ENCODE assay signal across 18 cellular contexts in genomic region chr11:2881076-2881973, GRCh38. TPM values are rescaled to one million over a fixed set of nuclear protein-coding genes. Genes with fewer than 3 reads are reported as not detected.
DNase-seq lines count a peak whose midpoint lies in the region; ATAC-seq, FAIRE-seq and TF ChIP-seq lines count a peak whose summit lies in the region.
"Had no signal": no experiment of that assay in that cellular context is flagged by ENCODE, and none has a peak within 500 bp of the region (broad histone marks: within the 10 kb centered on the region; RNA-seq: fewer than 3 reads in every experiment).

No MANE protein-coding gene starts in this region.

- H3K4me3 Mint-ChIP-seq in mesothelial cell of epicardium (peak overlapping the region; percentile 34), type B pancreatic cell (peak overlapping the region; percentile 45)
- no peak overlapping the region for H3K4me3 Mint-ChIP-seq in activated CD8-positive, alpha-beta T cell treated with anti-CD3 and anti-CD28 coated beads, Interleukin-2, amount 10 ng/mL, durations not matched to agents 7 days and 5 days
- H3K4me3 Mint-ChIP-seq in activated T-helper 2 cell treated with anti-CD3 and anti-CD28 coated beads, Interferon-gamma antibody, Interleukin-2, Interleukin-4, amounts not matched to agents 10 μg/mL and 5 μg/mL and 100 μg/mL, durations not matched to agents 14 hours and 24 hours and 36 hours (ENCODE audit: low read depth) = no peak overlapping the region
- H3K4me3 Mint-ChIP-seq: GM23338 had no signal

- H3K9me3 Mint-ChIP-seq in mesothelial cell of epicardium (peaks cover 3% of the 10 kb centered on the region), type B pancreatic cell (no peaks in the 10 kb centered on the region)
- H3K9me3 Mint-ChIP-seq in activated CD8-positive, alpha-beta T cell treated with anti-CD3 and anti-CD28 coated beads, Interleukin-2, amount 10 ng/mL, durations not matched to agents 7 days and 5 days (ENCODE audit: insufficient read depth) = no peaks in the 10 kb centered on the region
- no peaks in the 10 kb centered on the region for H3K9me3 Mint-ChIP-seq in activated T-helper 2 cell treated with anti-CD3 and anti-CD28 coated beads, Interferon-gamma antibody, Interleukin-2, Interleukin-4, amounts not matched to agents 10 μg/mL and 5 μg/mL and 100 μg/mL, durations not matched to agents 14 hours and 24 hours and 36 hours

- no peaks in the 10 kb centered on the region for H3K79me1 ChIP-seq in H1 (ENCODE audit: low read depth, low read length)

- H3K27ac ChIP-seq in right cardiac atrium (ENCODE audit: low read length) (no peak overlapping the region), H1 (ENCODE audit: low read depth, low read length) (no peak overlapping the region)
- H3K27ac ChIP-seq: A549 had no signal

- H3K4me1 Mint-ChIP-seq in mesothelial cell of epicardium (peaks cover 30% of the 10 kb centered on the region), type B pancreatic cell (ENCODE audit: unreplicated experiment) (peaks cover 18% of the 10 kb centered on the region)
- peaks cover 4% of the 10 kb centered on the region for H3K4me1 Mint-ChIP-seq in activated CD8-positive, alpha-beta T cell treated with anti-CD3 and anti-CD28 coated beads, Interleukin-2, amount 10 ng/mL, durations not matched to agents 7 days and 5 days (ENCODE audit: low read depth)
- peaks cover 4% of the 10 kb centered on the region for H3K4me1 Mint-ChIP-seq in activated T-helper 2 cell treated with anti-CD3 and anti-CD28 coated beads, Interferon-gamma antibody, Interleukin-2, Interleukin-4, amounts not matched to agents 10 μg/mL and 5 μg/mL and 100 μg/mL, durations not matched to agents 14 hours and 24 hours and 36 hours (ENCODE audit: low read depth)

- H4K8ac ChIP-seq in H1 (ENCODE audit: extremely low read depth, insufficient read depth, low read length) = no peak overlapping the region

- H4K5ac ChIP-seq in H1 (ENCODE audit: insufficient read length, low read depth, low read length) = no peak overlapping the region

- no peak overlapping the region for H3K9ac ChIP-seq in H1 (replicated peaks in 1 of 4; ENCODE audit: extremely low read depth in 1 of 4, low read depth in 3 of 4, low read length in 3 of 4)

- peak in 2 of 3 donors; percentile 43 to 45 for DNase-seq in right cardiac atrium
- no peak for DNase-seq in cardiac septum (ENCODE audit: low spot score)
- no peak for DNase-seq in H1 (ENCODE audit: low read depth in 1 of 2, low spot score in 2 of 2)
- no peak for DNase-seq in mesothelial cell of epicardium (ENCODE audit: low spot score in 2 of 2, unreplicated experiment in 2 of 2)
- no peak for DNase-seq in type B pancreatic cell (ENCODE audit: extremely low spot score, unreplicated experiment)
- DNase-seq in activated CD8-positive, alpha-beta T cell treated with anti-CD3 and anti-CD28 coated beads, Interleukin-2, amount 10 ng/mL, durations not matched to agents 7 days and 5 days = no peak
- DNase-seq in NCI-H1694 treated with DMSO at 0.1 percent for 48 hours (lab: John Stamatoyannopoulos, UW) = no peak
- no peak for DNase-seq in activated T-helper 2 cell treated with anti-CD3 and anti-CD28 coated beads, Interferon-gamma antibody, Interleukin-2, Interleukin-4, amounts not matched to agents 10 μg/mL and 5 μg/mL and 100 μg/mL, durations not matched to agents 14 hours and 24 hours and 36 hours (ENCODE audit: low spot score)
- DNase-seq: DMS79, NCI-H1105, NCI-H187, NCI-H2107, NCI-H226, NCI-H524, NCI-H82 had no signal

- H3K18ac ChIP-seq in H1 (ENCODE audit: extremely low read depth, low read length) = no peak overlapping the region; the same call in 1 of the 2 replicates

- no peak for FAIRE-seq in H1 (lab: Jason Lieb, UNC)
- FAIRE-seq: A549 had no signal

- H2BK120ac ChIP-seq in H1 (replicated peaks; ENCODE audit: low read depth, low read length) = no peak overlapping the region

- H3K9me3 ChIP-seq in right cardiac atrium (ENCODE audit: control insufficient read depth, low read length) (no peaks in the 10 kb centered on the region), H1 (ENCODE audit: insufficient read depth in 2 of 2, low read depth in 1 of 2, low read length in 1 of 2) (no peaks in the 10 kb centered on the region; a peak in 1 of 4 replicates)
- H3K9me3 ChIP-seq: A549 had no signal

- H2AK5ac ChIP-seq in H1 (ENCODE audit: low read depth, low read length) = no peak overlapping the region

- H3K36me3 ChIP-seq in H1 (ENCODE audit: control insufficient read depth in 2 of 4, insufficient read depth in 4 of 4, low read length in 3 of 4) = peaks cover 0 to 4% (median 0%) of the 10 kb centered on the region in 4 experiments; a peak in 1 of 8 replicates

- no peak overlapping the region for H3K14ac ChIP-seq in H1 (ENCODE audit: insufficient read length)

- H3K36me3 Mint-ChIP-seq in mesothelial cell of epicardium (peaks cover 20% of the 10 kb centered on the region), type B pancreatic cell (peaks cover 4% of the 10 kb centered on the region)
- H3K36me3 Mint-ChIP-seq in activated CD8-positive, alpha-beta T cell treated with anti-CD3 and anti-CD28 coated beads, Interleukin-2, amount 10 ng/mL, durations not matched to agents 7 days and 5 days (ENCODE audit: low read depth) = no peaks in the 10 kb centered on the region
- no peaks in the 10 kb centered on the region for H3K36me3 Mint-ChIP-seq in activated T-helper 2 cell treated with anti-CD3 and anti-CD28 coated beads, Interferon-gamma antibody, Interleukin-2, Interleukin-4, amounts not matched to agents 10 μg/mL and 5 μg/mL and 100 μg/mL, durations not matched to agents 14 hours and 24 hours and 36 hours (ENCODE audit: low read depth)

- POLR2A ChIA-PET in H1 (lab: Charles Lee; ENCODE audit: partially characterized antibody) = interaction anchor here (0.9 to 1.7 kb wide), 4 partner anchors 10 to 184 kb away, joined by 3 to 5 read pairs (median 4); no protein-coding TSS in a partner anchor
- POLR2A ChIA-PET in activated CD8-positive, alpha-beta T cell treated with anti-CD3 and anti-CD28 coated beads, Interleukin-2, amount 10 ng/mL, durations not matched to agents 7 days and 5 days (lab: Charles Lee) = no interaction called here

- peaks cover 6 to 13% of the 10 kb centered on the region in 2 experiments for H4K20me1 ChIP-seq in H1 (replicated peaks in 1 of 2; ENCODE audit: control insufficient read depth in 1 of 2, insufficient read depth in 2 of 2, low read length in 2 of 2)

- no peaks in the 10 kb centered on the region for H3K79me2 ChIP-seq in H1 (ENCODE audit: control insufficient read depth in 1 of 2, insufficient read depth in 2 of 2, low read length in 2 of 2)

- H3K56ac ChIP-seq in H1 (replicated peaks; ENCODE audit: insufficient read length, low read depth, low read length) = no peak overlapping the region

- WGBS in right cardiac atrium = 85% methylated on average over 19 of the region's 19 CpGs
- 88% methylated on average over 19 of the region's 19 CpGs; no CpG with 5 or more reads in 1 of the 2 experiments for WGBS in H1 (ENCODE audit: extremely low coverage in 1 of 2, insufficient coverage in 1 of 2, insufficient read length in 1 of 2, insufficient replicate concordance in 2 of 2, low coverage in 1 of 2, low lambda C conversion rate in 2 of 2, missing lambda C conversion rate in 1 of 2), 2 experiments

- peak overlapping the region; percentile 50; the same call in 1 of the 2 replicates for H2BK12ac ChIP-seq in H1 (ENCODE audit: low read depth, low read length)

- H3K23me2 ChIP-seq in H1 (ENCODE audit: low read depth, low read length) = peaks cover 10% of the 10 kb centered on the region; the same call in 1 of the 2 replicates

- intact Hi-C loops in right cardiac atrium (cut with DNase I) = loop anchor here in 2 of 4 donors (10.0 kb wide), 2 partner anchors 187 to 687 kb away; partner anchors contain the start of gene KCNQ1OT1 (in 2 of the 2)
- intact Hi-C loops in cardiac septum (cut with DNase I) = loop anchor here (5.0 to 10.0 kb wide), 4 partner anchors 44 to 577 kb away; partner anchors contain the start of genes C11orf21, KCNQ1OT1 and TSPAN32
- intact Hi-C loops in activated T-helper 2 cell treated with anti-CD3 and anti-CD28 coated beads, Interferon-gamma antibody, Interleukin-2, Interleukin-4, amounts not matched to agents 10 μg/mL and 5 μg/mL and 100 μg/mL, durations not matched to agents 14 hours and 24 hours and 36 hours (cut with micrococcal nuclease) = no loop called here

- no peak overlapping the region for H2AFZ ChIP-seq in H1 (ENCODE audit: low read length)
- H2AFZ ChIP-seq: GM23338 had no signal

- no peak overlapping the region for H2BK20ac ChIP-seq in H1 (ENCODE audit: low read length)

- H4K91ac ChIP-seq in H1 (replicated peaks; ENCODE audit: insufficient read length, low read length) = no peak overlapping the region

- TF ChIP-seq EP300 in H1 (IDR thresholded peaks at IDR 0.05; ENCODE audit: borderline replicate concordance in 1 of 2, low read depth in 2 of 2, low read length in 2 of 2) = no peak

- H3K4me3 ChIP-seq in right cardiac atrium (ENCODE audit: low read length) (no peak overlapping the region), H1 (ENCODE audit: extremely low read depth in 1 of 4, insufficient read depth in 2 of 4, low read depth in 3 of 4, low read length in 4 of 4) (no peak overlapping the region)
- H3K4me3 ChIP-seq: A549, GM23338 had no signal

- H3K4me1 ChIP-seq in right cardiac atrium (ENCODE audit: control insufficient read depth, insufficient read depth, low read length) (no peaks in the 10 kb centered on the region), H1 (replicated peaks in 1 of 4; ENCODE audit: control insufficient read depth in 3 of 4, insufficient read depth in 4 of 4, low read length in 3 of 4) (peaks cover 0 to 17% (median 13%) of the 10 kb centered on the region in 4 experiments; a peak in 6 of 7 replicates)

- H3K23ac ChIP-seq in H1 (ENCODE audit: insufficient read length) = no peak overlapping the region

- CTCF ChIA-PET in H1 (lab: Charles Lee; ENCODE audit: partially characterized antibody) = interaction anchor here (0.8 to 13.5 kb wide), 8 partner anchors 9 to 347 kb away, joined by 3 to 521 read pairs (median 4); no protein-coding TSS in a partner anchor
- CTCF ChIA-PET in activated CD8-positive, alpha-beta T cell treated with anti-CD3 and anti-CD28 coated beads, Interleukin-2, amount 10 ng/mL, durations not matched to agents 7 days and 5 days (lab: Charles Lee) = interaction anchor here (0.8 to 1.2 kb wide), 2 partner anchors 12 to 348 kb away, joined by 3 read pairs; no protein-coding TSS in a partner anchor

- H3K27me3 Mint-ChIP-seq in mesothelial cell of epicardium (ENCODE audit: low read depth) = no peaks in the 10 kb centered on the region
- H3K27me3 Mint-ChIP-seq in type B pancreatic cell = peaks cover 5% of the 10 kb centered on the region
- H3K27me3 Mint-ChIP-seq in activated CD8-positive, alpha-beta T cell treated with anti-CD3 and anti-CD28 coated beads, Interleukin-2, amount 10 ng/mL, durations not matched to agents 7 days and 5 days (ENCODE audit: low read depth) = peaks cover 18% of the 10 kb centered on the region
- H3K27me3 Mint-ChIP-seq in activated T-helper 2 cell treated with anti-CD3 and anti-CD28 coated beads, Interferon-gamma antibody, Interleukin-2, Interleukin-4, amounts not matched to agents 10 μg/mL and 5 μg/mL and 100 μg/mL, durations not matched to agents 14 hours and 24 hours and 36 hours (ENCODE audit: low read depth) = peaks cover 24% of the 10 kb centered on the region

- 0 out of 2 replicates have a peak overlapping the region, but pooled peaks have one; percentile 72 for H2BK15ac ChIP-seq in H1 (ENCODE audit: low read length)

- H3K27me3 ChIP-seq in right cardiac atrium (ENCODE audit: control insufficient read depth, insufficient read depth) = no peaks in the 10 kb centered on the region
- peaks cover 2 to 67% (median 49%) of the 10 kb centered on the region in 4 experiments for H3K27me3 ChIP-seq in H1 (replicated peaks in 1 of 4; ENCODE audit: control insufficient read depth in 3 of 4, extremely low read depth in 1 of 4, insufficient read depth in 3 of 4, low read length in 3 of 4)

- no peak overlapping the region for H2BK5ac ChIP-seq in H1 (ENCODE audit: low read depth, low read length)

- no peak for TF ChIP-seq RAD21 in H1 (IDR thresholded peaks at IDR 0.05 in 1 of 2, conservative IDR thresholded peaks at IDR 0.05 in 1 of 2; ENCODE audit: low read depth in 2 of 2, low read length in 2 of 2)

- ATAC-seq in right cardiac atrium = no peak
- no peak for ATAC-seq in activated CD8-positive, alpha-beta T cell treated with anti-CD3 and anti-CD28 coated beads, Interleukin-2, amount 10 ng/mL, durations not matched to agents 7 days and 5 days
- ATAC-seq: A549, GM23338, HCT116 had no signal

- peak overlapping the region; percentile 21 for H3K4ac ChIP-seq in H1 (replicated peaks; ENCODE audit: insufficient read length, low read depth, low read length)

- no peak for TF ChIP-seq POLR2A in H1 (IDR thresholded peaks at IDR 0.05; ENCODE audit: control extremely low read depth in 1 of 2, low read depth in 2 of 2, low read length in 2 of 2)

- no peak for TF ChIP-seq CTCF in H1 (IDR thresholded peaks at IDR 0.05; ENCODE audit: control extremely low read depth in 1 of 3, insufficient read depth in 1 of 3, low read depth in 1 of 3, low read length in 3 of 3)
- no peak for TF ChIP-seq CTCF in mesothelial cell of epicardium (IDR thresholded peaks at IDR 0.05; ENCODE audit: unreplicated experiment)
- no peak for TF ChIP-seq CTCF in type B pancreatic cell (conservative IDR thresholded peaks at IDR 0.05)

- no peak overlapping the region for H3K4me2 ChIP-seq in H1 (ENCODE audit: insufficient read depth in 1 of 2, low read depth in 2 of 2, low read length in 2 of 2)
- H3K4me2 ChIP-seq: A549 had no signal

- peak overlapping the region; percentile 10 for H3K27ac Mint-ChIP-seq in mesothelial cell of epicardium
- no peak overlapping the region for H3K27ac Mint-ChIP-seq in type B pancreatic cell
- H3K27ac Mint-ChIP-seq in activated CD8-positive, alpha-beta T cell treated with anti-CD3 and anti-CD28 coated beads, Interleukin-2, amount 10 ng/mL, durations not matched to agents 7 days and 5 days = no peak overlapping the region
- no peak overlapping the region for H3K27ac Mint-ChIP-seq in activated T-helper 2 cell treated with anti-CD3 and anti-CD28 coated beads, Interferon-gamma antibody, Interleukin-2, Interleukin-4, amounts not matched to agents 10 μg/mL and 5 μg/mL and 100 μg/mL, durations not matched to agents 14 hours and 24 hours and 36 hours
- H3K27ac Mint-ChIP-seq: GM23338 had no signal

RNA-seq across cellular contexts. Expression of gene CDKN1C, which starts 4.2 kb away (rescaled TPM):
- total RNA-seq in right cardiac atrium = 10 to 100 TPM; 16.1 to 26.3 (median 21.4) TPM
- 27.6 TPM for polyA plus RNA-seq in right cardiac atrium
- total RNA-seq in cardiac septum = 11.5 TPM
- total RNA-seq in H1 (2021; fragmentation: NEBNext Ultra II Directional; extraction: Animal tissue kit (Norgen Biotek cat#: 25700)) = 12.8 and 16.2 TPM in 2 replicates
- 14.1 and 21.8 TPM in 2 replicates for polyA plus RNA-seq in H1 (2011; rRNA removed)
- polyA plus RNA-seq in H1 (2011; cell fraction: cytosol; rRNA removed) = 13.5 TPM
- polyA plus RNA-seq in H1 (2011; cell fraction: nucleus; rRNA removed) = 19.1 TPM
- polyA plus RNA-seq in H1 (2012, experiment 1 of 2) = 5.5 to 12.0 TPM (median 10.3 TPM) in 4 replicates
- polyA plus RNA-seq in H1 (2012, experiment 2 of 2) = 12.8 TPM
- polyA plus RNA-seq in H1 (2013, experiment 1 of 2) = 12.8 TPM
- 10.8 TPM for polyA plus RNA-seq in H1 (2013, experiment 2 of 2)
- 1.7 and 2.9 TPM in 2 replicates for polyA minus RNA-seq in H1 (2011; rRNA and poly(A)+ RNA removed)
- 16.9 TPM for polyA minus RNA-seq in H1 (2011; cell fraction: cytosol; rRNA and poly(A)+ RNA removed)
- 23.8 TPM for polyA minus RNA-seq in H1 (2011; cell fraction: nucleus; rRNA and poly(A)+ RNA removed)
- total RNA-seq in mesothelial cell of epicardium = 132 to 148 TPM (median 146 TPM) in 3 replicates
- total RNA-seq in type B pancreatic cell (ENCODE audit: low replicate concordance) = 108 and 140 TPM in 2 replicates
- total RNA-seq in activated CD8-positive, alpha-beta T cell treated with anti-CD3 and anti-CD28 coated beads, Interleukin-2, amount 10 ng/mL, durations not matched to agents 7 days and 5 days = under 1 TPM; 0.21 to 0.32 TPM
- 1.7 TPM in 2 replicates for total RNA-seq in activated T-helper 2 cell treated with anti-CD3 and anti-CD28 coated beads, Interferon-gamma antibody, Interleukin-2, Interleukin-4, amounts not matched to agents 10 μg/mL and 5 μg/mL and 100 μg/mL, durations not matched to agents 14 hours and 24 hours and 36 hours

RNA-seq across cellular contexts. Expression of gene PHLDA2, which starts 47.9 kb away (rescaled TPM):
- total RNA-seq in right cardiac atrium = 1 to 10 TPM in 1 of 4 donors, under 1 TPM in 2, not detected in 1; 0.57 to 2.1 (median 0.74) TPM
- 2.0 TPM for polyA plus RNA-seq in right cardiac atrium
- total RNA-seq in cardiac septum = 2.1 TPM
- total RNA-seq in H1 (2021; fragmentation: NEBNext Ultra II Directional; extraction: Animal tissue kit (Norgen Biotek cat#: 25700)) = 5.2 and 5.4 TPM in 2 replicates
- 7.6 and 11.6 TPM in 2 replicates for polyA plus RNA-seq in H1 (2011; rRNA removed)
- polyA plus RNA-seq in H1 (2011; cell fraction: cytosol; rRNA removed) = 5.3 TPM
- polyA plus RNA-seq in H1 (2011; cell fraction: nucleus; rRNA removed) = 8.3 TPM
- polyA plus RNA-seq in H1 (2012, experiment 1 of 2) = 3.0 to 7.5 TPM (median 5.8 TPM) in 4 replicates
- polyA plus RNA-seq in H1 (2012, experiment 2 of 2) = 6.4 TPM
- 15.6 TPM for polyA plus RNA-seq in H1 (2013, experiment 1 of 2)
- polyA plus RNA-seq in H1 (2013, experiment 2 of 2) = 14.7 TPM
- 0.24 TPM in 1 of 2 replicates, not detected in the other for polyA minus RNA-seq in H1 (2011; rRNA and poly(A)+ RNA removed)
- 3.5 TPM for polyA minus RNA-seq in H1 (2011; cell fraction: cytosol; rRNA and poly(A)+ RNA removed)
- polyA minus RNA-seq in H1 (2011; cell fraction: nucleus; rRNA and poly(A)+ RNA removed) = 13.2 TPM
- total RNA-seq in mesothelial cell of epicardium = 1.3 to 1.9 TPM (median 1.5 TPM) in 3 replicates
- total RNA-seq in type B pancreatic cell (ENCODE audit: low replicate concordance) = 3.7 and 14.2 TPM in 2 replicates
- 1 to 10 TPM; 1.3 to 2.6 TPM for total RNA-seq in activated CD8-positive, alpha-beta T cell treated with anti-CD3 and anti-CD28 coated beads, Interleukin-2, amount 10 ng/mL, durations not matched to agents 7 days and 5 days
- 34.5 and 34.7 TPM in 2 replicates for total RNA-seq in activated T-helper 2 cell treated with anti-CD3 and anti-CD28 coated beads, Interferon-gamma antibody, Interleukin-2, Interleukin-4, amounts not matched to agents 10 μg/mL and 5 μg/mL and 100 μg/mL, durations not matched to agents 14 hours and 24 hours and 36 hours

Comparison
In these comparisons a context has a peak if more than half of its experiments do, and no peak if none do; other contexts are left out.
1. DNase-seq: peak in right cardiac atrium (2 of 3); none in cardiac septum (single experiment), H1 (0 of 2), mesothelial cell of epicardium (0 of 2), type B pancreatic cell (single experiment), activated CD8-positive, alpha-beta T cell treated with anti-CD3 and anti-CD28 coated beads, Interleukin-2, amount 10 ng/mL, durations not matched to agents 7 days and 5 days (single experiment), NCI-H1694 treated with DMSO at 0.1 percent for 48 hours (single experiment) and activated T-helper 2 cell treated with anti-CD3 and anti-CD28 coated beads, Interferon-gamma antibody, Interleukin-2, Interleukin-4, amounts not matched to agents 10 μg/mL and 5 μg/mL and 100 μg/mL, durations not matched to agents 14 hours and 24 hours and 36 hours (single experiment).
2. H3K4me3 Mint-ChIP-seq: peak in mesothelial cell of epicardium (single experiment) and type B pancreatic cell (single experiment); none in activated CD8-positive, alpha-beta T cell treated with anti-CD3 and anti-CD28 coated beads, Interleukin-2, amount 10 ng/mL, durations not matched to agents 7 days and 5 days (single experiment) and activated T-helper 2 cell treated with anti-CD3 and anti-CD28 coated beads, Interferon-gamma antibody, Interleukin-2, Interleukin-4, amounts not matched to agents 10 μg/mL and 5 μg/mL and 100 μg/mL, durations not matched to agents 14 hours and 24 hours and 36 hours (single experiment).